Comparison of ENCODE assay signal across 1 cellular context in the genomic region with DNA sequence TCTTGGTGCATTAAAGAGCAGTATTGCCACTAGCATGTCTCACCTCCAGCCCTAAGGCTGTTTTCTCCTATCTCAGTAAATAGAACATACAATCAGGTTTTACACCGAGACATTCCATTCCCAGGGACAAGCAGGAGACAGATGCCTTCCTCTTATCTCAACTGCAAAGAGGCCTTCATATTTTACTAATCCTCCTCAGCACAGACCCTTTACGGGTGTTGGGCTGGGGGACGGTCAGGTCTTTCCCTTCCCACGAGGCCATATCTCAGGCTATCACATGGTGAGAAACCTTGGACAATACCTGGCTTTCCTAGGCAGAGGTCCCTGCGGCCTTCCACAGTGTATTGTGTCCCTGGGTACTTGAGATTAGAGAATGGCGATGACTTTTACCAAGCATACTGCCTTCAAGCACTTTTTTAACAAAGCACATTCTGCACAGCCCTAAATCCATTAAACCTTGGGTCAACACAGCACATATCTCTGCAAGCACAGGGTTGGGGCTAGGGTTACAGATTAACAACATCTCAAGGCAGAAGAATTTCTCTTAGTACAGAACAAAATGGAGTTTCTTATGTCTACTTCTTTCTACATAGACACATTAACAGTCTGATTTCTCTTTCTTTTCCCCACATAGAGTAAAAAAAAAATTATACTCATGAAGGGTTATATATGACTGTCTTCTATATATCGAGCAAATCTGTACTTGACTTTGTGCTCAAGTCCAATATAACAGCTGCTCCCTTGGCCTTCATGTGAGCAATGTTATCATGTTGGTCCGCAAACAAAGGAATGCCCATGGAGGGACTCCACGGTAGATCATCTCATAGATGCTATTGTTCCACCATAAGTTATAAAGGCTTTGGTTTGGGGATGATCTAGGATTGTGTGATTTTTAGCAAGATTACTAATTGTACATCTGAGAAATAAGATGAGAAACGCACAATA.
TF ChIP-seq lines count a peak whose summit lies in the region.

No MANE protein-coding gene starts in this region.

TF ChIP-seq in K562, 482 proteins besides CTCF, POLR2A, EP300 and RAD21 (continued from another document):
- TF ChIP-seq ZNF592 (IDR thresholded peaks at IDR 0.05) (peak; percentile 74), SMARCE1 (IDR thresholded peaks at IDR 0.05) (peak; percentile 40; the same call in 1 of the 2 replicates), GATA2 (CRISPR knock-in tag; IDR thresholded peaks at IDR 0.05) (peak; percentile 90), HDAC2 (IDR thresholded peaks at IDR 0.05) (peak; percentile 19; the same call in 1 of the 2 replicates), DMBX1 (CRISPR knock-in tag; IDR thresholded peaks at IDR 0.05; ENCODE audit: borderline replicate concordance) (peak; percentile 40; the same call in 1 of the 2 replicates), FOXA3 (CRISPR knock-in tag; conservative IDR thresholded peaks at IDR 0.05 in 1 of 2, IDR thresholded peaks at IDR 0.05 in 1 of 2) (peak; percentile 74 to 99)
